ENCODE assay signal across 1 cellular context in genomic region chr20:32522775-32523612, GRCh38.
A peak's percentile ranks its signal among the peaks of the same experiment; 100 is the strongest.
TF ChIP-seq lines count a peak whose summit lies in the region.

No MANE protein-coding gene starts in this region.

TF ChIP-seq in HepG2, 621 proteins besides CTCF, POLR2A, EP300 and RAD21 (continued from another document and continues in another):
- peak; percentile 76; the same call in 1 of the 2 replicates for TF ChIP-seq YEATS4 (CRISPR knock-in tag; IDR thresholded peaks at IDR 0.05; ENCODE audit: borderline replicate concordance)
- TF ChIP-seq YY1 (IDR thresholded peaks at IDR 0.05; ENCODE audit: insufficient read depth, insufficient replicate concordance, low read depth, low read length): peak; percentile 66
- peak; percentile 82; the same call in 1 of the 2 replicates for TF ChIP-seq JUN (CRISPR knock-in tag; IDR thresholded peaks at IDR 0.05)
- TF ChIP-seq SAFB2 (CRISPR knock-in tag; IDR thresholded peaks at IDR 0.05; ENCODE audit: borderline replicate concordance, low read depth): peak; percentile 7
- TF ChIP-seq PHF5A (CRISPR knock-in tag; IDR thresholded peaks at IDR 0.05; ENCODE audit: low read depth, unreplicated experiment): peak; percentile 77
- TF ChIP-seq FOXK1 (CRISPR knock-in tag; IDR thresholded peaks at IDR 0.05; ENCODE audit: borderline replicate concordance, low read depth): peak; percentile 73; the same call in 1 of the 2 replicates
- TF ChIP-seq ZBTB33 (CRISPR knock-in tag; IDR thresholded peaks at IDR 0.05): peak; percentile 76; the same call in 1 of the 2 replicates
- no peak for TF ChIP-seq ZBTB40 (IDR thresholded peaks at IDR 0.05)
- peak; percentile 75 for TF ChIP-seq ZBTB40 (CRISPR knock-in tag; IDR thresholded peaks at IDR 0.05)
- TF ChIP-seq ZNF510 (CRISPR knock-in tag; IDR thresholded peaks at IDR 0.05; ENCODE audit: low read depth): peak; percentile 38; the same call in 1 of the 2 replicates
- no peak for TF ChIP-seq SSRP1 (CRISPR knock-in tag; IDR thresholded peaks at IDR 0.05)
- peak; percentile 77; the same call in 1 of the 2 replicates for TF ChIP-seq NFE2L1 (CRISPR knock-in tag; IDR thresholded peaks at IDR 0.05; ENCODE audit: borderline replicate concordance)
- TF ChIP-seq FOXO1 (CRISPR knock-in tag; IDR thresholded peaks at IDR 0.05): peak; percentile 72; the same call in 1 of the 2 replicates
- TF ChIP-seq ZNF276 (CRISPR knock-in tag; IDR thresholded peaks at IDR 0.05; ENCODE audit: low read depth): peak; percentile 93
- 0 out of 2 replicates have a peak, but pooled peaks have one; percentile 87 for TF ChIP-seq ZNF441 (CRISPR knock-in tag; IDR thresholded peaks at IDR 0.05; ENCODE audit: borderline replicate concordance)
- TF ChIP-seq GATA4 (IDR thresholded peaks at IDR 0.05; ENCODE audit: borderline replicate concordance, low read depth): 0 out of 2 replicates have a peak, but pooled peaks have one; percentile 47
- peak; percentile 64 for TF ChIP-seq ELF1 (CRISPR knock-in tag; IDR thresholded peaks at IDR 0.05)
- 0 out of 2 replicates have a peak, but pooled peaks have one; percentile 14 for TF ChIP-seq IRF9 (CRISPR knock-in tag; IDR thresholded peaks at IDR 0.05; ENCODE audit: borderline replicate concordance)
- peak; percentile 78; the same call in 1 of the 2 replicates for TF ChIP-seq ZSCAN29 (CRISPR knock-in tag; conservative IDR thresholded peaks at IDR 0.05)
- no peak for TF ChIP-seq TEF (CRISPR knock-in tag; IDR thresholded peaks at IDR 0.05)
- peak; percentile 64 for TF ChIP-seq KDM5B (CRISPR knock-in tag; IDR thresholded peaks at IDR 0.05; ENCODE audit: borderline replicate concordance)
- TF ChIP-seq TFDP2 (CRISPR knock-in tag; IDR thresholded peaks at IDR 0.05): peak; percentile 60; the same call in 1 of the 2 replicates
- TF ChIP-seq ZNF232 (CRISPR knock-in tag; IDR thresholded peaks at IDR 0.05; ENCODE audit: borderline replicate concordance): peak; percentile 16; the same call in 1 of the 2 replicates
- peak; percentile 73; the same call in 1 of the 2 replicates for TF ChIP-seq NCOR1 (IDR thresholded peaks at IDR 0.05; ENCODE audit: borderline replicate concordance, low read length)
- peak; percentile 94 for TF ChIP-seq HDAC1 (CRISPR knock-in tag; IDR thresholded peaks at IDR 0.05)
- TF ChIP-seq E2F5 (CRISPR knock-in tag; conservative IDR thresholded peaks at IDR 0.05): 0 out of 2 replicates have a peak, but pooled peaks have one; percentile 0
- TF ChIP-seq NR1H2 (CRISPR knock-in tag; IDR thresholded peaks at IDR 0.05; ENCODE audit: borderline replicate concordance, low read depth): no peak
- TF ChIP-seq FOXA3 (CRISPR knock-in tag; IDR thresholded peaks at IDR 0.05): peak; percentile 89
- TF ChIP-seq ZSCAN9 (CRISPR knock-in tag; IDR thresholded peaks at IDR 0.05; ENCODE audit: borderline replicate concordance): peak; percentile 91
- 0 out of 2 replicates have a peak, but pooled peaks have one; percentile 20 for TF ChIP-seq ZNF557 (CRISPR knock-in tag; IDR thresholded peaks at IDR 0.05)
- peak; percentile 88 for TF ChIP-seq ZNF264 (CRISPR knock-in tag; IDR thresholded peaks at IDR 0.05)
- peak; percentile 96 for TF ChIP-seq ARID5B (CRISPR knock-in tag; IDR thresholded peaks at IDR 0.05)
- TF ChIP-seq ZNF296 (CRISPR knock-in tag; conservative IDR thresholded peaks at IDR 0.05): peak; percentile 49; the same call in 1 of the 2 replicates
- TF ChIP-seq ATF7-NPFF (CRISPR knock-in tag; IDR thresholded peaks at IDR 0.05; ENCODE audit: low read depth): peak; percentile 61; the same call in 1 of the 2 replicates
- TF ChIP-seq NR2F2 (IDR thresholded peaks at IDR 0.05; ENCODE audit: borderline replicate concordance, low read depth): 0 out of 2 replicates have a peak, but pooled peaks have one; percentile 15
- TF ChIP-seq KAT7 (CRISPR knock-in tag; IDR thresholded peaks at IDR 0.05; ENCODE audit: borderline replicate concordance): peak; percentile 6; the same call in 1 of the 2 replicates
- peak; percentile 79 for TF ChIP-seq HMG20A (CRISPR knock-in tag; IDR thresholded peaks at IDR 0.05; ENCODE audit: borderline replicate concordance)
- TF ChIP-seq DMAP1 (CRISPR knock-in tag; IDR thresholded peaks at IDR 0.05): peak; percentile 36; the same call in 1 of the 2 replicates
